12 cellular contexts compared by ENCODE assay signal in genomic region chrX:40278340-40279090, GRCh38.
A peak's percentile ranks its signal among the peaks of the same experiment; 100 is the strongest.
DNase-seq lines count a peak whose midpoint lies in the region; ATAC-seq, FAIRE-seq and TF ChIP-seq lines count a peak whose summit lies in the region.
"Had no signal": no experiment of that assay in that cellular context is flagged by ENCODE, and none has a peak within 500 bp of the region (broad histone marks: within the 10 kb centered on the region; RNA-seq: fewer than 3 reads in every experiment).

No MANE protein-coding gene starts in this region.

- POLR2A ChIA-PET in CD4-positive, alpha-beta T cell (lab: Charles Lee) = no interaction called here
- POLR2A ChIA-PET in RWPE1 (lab: Yijun Ruan, JAX; ENCODE audit: low non-redundant PET) = no interaction called here

- peak; percentile 23 to 63 (median 38) for DNase-seq in CD4-positive, alpha-beta T cell
- DNase-seq in activated T-helper 9 cell treated with anti-CD3 and anti-CD28 coated beads, Interleukin-2, amount 50 U/mL, for 16 hours (ENCODE audit: low read depth) = peak; percentile 40
- DNase-seq in mesothelial cell of epicardium (ENCODE audit: low spot score in 2 of 2, unreplicated experiment in 2 of 2) = no peak
- no peak for DNase-seq in DMS153 (lab: John Stamatoyannopoulos, UW)
- DNase-seq in RWPE1 (ENCODE audit: low spot score) = no peak
- DNase-seq in HTR-8/SVneo (ENCODE audit: insufficient read length, low spot score) = no peak
- DNase-seq: dermis blood vessel endothelial cell, GM23248, NCI-H187 treated with DMSO at 0.1 percent for 48 hours had no signal

- peak overlapping the region; percentile 84 for H3K27ac Mint-ChIP-seq in CD4-positive, alpha-beta T cell
- peak overlapping the region; percentile 78 for H3K27ac Mint-ChIP-seq in T-helper 1 cell treated with Interleukin-12 subunit alpha and Interleukin-12 subunit beta and Interleukin-4 antibody, amounts not matched to agents 30 μg/mL and 1 μg/mL, for 36 hours
- H3K27ac Mint-ChIP-seq in mesothelial cell of epicardium = peak overlapping the region; percentile 62

- no peak overlapping the region for H3K27ac ChIP-seq in CD4-positive, alpha-beta T cell (ENCODE audit: low read depth, low read length)
- no peak overlapping the region for H3K27ac ChIP-seq in RWPE1
- H3K27ac ChIP-seq: BLaER1, GM23248 had no signal

- H3K4me3 Mint-ChIP-seq in CD4-positive, alpha-beta T cell = peak overlapping the region; percentile 49
- H3K4me3 Mint-ChIP-seq in T-helper 1 cell treated with Interleukin-12 subunit alpha and Interleukin-12 subunit beta and Interleukin-4 antibody, amounts not matched to agents 30 μg/mL and 1 μg/mL, for 36 hours = no peak overlapping the region
- no peak overlapping the region for H3K4me3 Mint-ChIP-seq in mesothelial cell of epicardium

- no peaks in the 10 kb centered on the region for H3K9me3 Mint-ChIP-seq in CD4-positive, alpha-beta T cell
- no peaks in the 10 kb centered on the region for H3K9me3 Mint-ChIP-seq in T-helper 1 cell treated with Interleukin-12 subunit alpha and Interleukin-12 subunit beta and Interleukin-4 antibody, amounts not matched to agents 30 μg/mL and 1 μg/mL, for 36 hours
- H3K9me3 Mint-ChIP-seq in mesothelial cell of epicardium = peaks cover 21% of the 10 kb centered on the region

- intact Hi-C loops in CD4-positive, alpha-beta T cell (cut with DNase I, micrococcal nuclease) = no loop called here

- no peaks in the 10 kb centered on the region for H3K27me3 Mint-ChIP-seq in CD4-positive, alpha-beta T cell
- no peaks in the 10 kb centered on the region for H3K27me3 Mint-ChIP-seq in T-helper 1 cell treated with Interleukin-12 subunit alpha and Interleukin-12 subunit beta and Interleukin-4 antibody, amounts not matched to agents 30 μg/mL and 1 μg/mL, for 36 hours (ENCODE audit: low read depth)
- H3K27me3 Mint-ChIP-seq in mesothelial cell of epicardium (ENCODE audit: low read depth) = no peaks in the 10 kb centered on the region

- CTCF ChIA-PET in CD4-positive, alpha-beta T cell (lab: Charles Lee) = interaction anchor here (1.3 to 1.5 kb wide), 2 partner anchors 11 to 181 kb away, joined by 3 to 4 read pairs; partner anchors contain the start of gene BCOR
- CTCF ChIA-PET in RWPE1 (lab: Yijun Ruan, JAX) = no interaction called here

- ATAC-seq in CD4-positive, alpha-beta T cell (ENCODE audit: poor library complexity) = peak; percentile 81
- no peak for ATAC-seq in HG03521 (IDR thresholded peaks at IDR 0.05; ENCODE audit: unreplicated experiment)

- peaks cover 30% of the 10 kb centered on the region for H3K4me1 Mint-ChIP-seq in CD4-positive, alpha-beta T cell (ENCODE audit: low read depth)
- H3K4me1 Mint-ChIP-seq in T-helper 1 cell treated with Interleukin-12 subunit alpha and Interleukin-12 subunit beta and Interleukin-4 antibody, amounts not matched to agents 30 μg/mL and 1 μg/mL, for 36 hours (ENCODE audit: low read depth) = peaks cover 23% of the 10 kb centered on the region
- H3K4me1 Mint-ChIP-seq in mesothelial cell of epicardium = peaks cover under 1% of the 10 kb centered on the region

- no peaks in the 10 kb centered on the region for H3K36me3 Mint-ChIP-seq in CD4-positive, alpha-beta T cell (ENCODE audit: low read depth)
- H3K36me3 Mint-ChIP-seq in T-helper 1 cell treated with Interleukin-12 subunit alpha and Interleukin-12 subunit beta and Interleukin-4 antibody, amounts not matched to agents 30 μg/mL and 1 μg/mL, for 36 hours (ENCODE audit: low read depth) = no peaks in the 10 kb centered on the region
- peaks cover 1% of the 10 kb centered on the region for H3K36me3 Mint-ChIP-seq in mesothelial cell of epicardium

- no peaks in the 10 kb centered on the region for H3K9me3 ChIP-seq in CD4-positive, alpha-beta T cell (ENCODE audit: control insufficient read depth, low read length)

- TF ChIP-seq CTCF in CD4-positive, alpha-beta T cell (IDR thresholded peaks at IDR 0.05) = no peak
- TF ChIP-seq CTCF in mesothelial cell of epicardium (IDR thresholded peaks at IDR 0.05; ENCODE audit: unreplicated experiment) (no peak), RWPE1 (conservative IDR thresholded peaks at IDR 0.05; ENCODE audit: low read depth) (no peak)

- FAIRE-seq in HTR-8/SVneo (lab: Jason Lieb, UNC) = no peak

- no peaks in the 10 kb centered on the region for H3K27me3 ChIP-seq in CD4-positive, alpha-beta T cell (ENCODE audit: control insufficient read depth, insufficient read depth, low read length)
- H3K27me3 ChIP-seq: BLaER1 had no signal

Comparison
In these comparisons a context has a peak if more than half of its experiments do, and no peak if none do; other contexts are left out.
1. DNase-seq: peak in CD4-positive, alpha-beta T cell (10 of 10) and activated T-helper 9 cell treated with anti-CD3 and anti-CD28 coated beads, Interleukin-2, amount 50 U/mL, for 16 hours (single experiment); none in mesothelial cell of epicardium (0 of 2), DMS153 (single experiment), RWPE1 (single experiment) and HTR-8/SVneo (single experiment).
2. Peak in every context shown above with its lines, with median percentiles within 50 percentile points of each other: H3K27ac Mint-ChIP-seq.